ENCODE assay signal across 9 cellular contexts in genomic region chr7:25968205-25968993, GRCh38.
DNase-seq lines count a peak whose midpoint lies in the region; ATAC-seq lines count a peak whose summit lies in the region.
"Had no signal": no experiment of that assay in that cellular context is flagged by ENCODE, and none has a peak within 500 bp of the region (broad histone marks: within the 10 kb centered on the region; RNA-seq: fewer than 3 reads in every experiment).

No MANE protein-coding gene starts in this region.

- CTCF ChIA-PET in activated naive CD4-positive, alpha-beta T cell treated with anti-CD3 and anti-CD28 coated beads for 36 hours (lab: Charles Lee) = interaction anchor here (0.6 to 2.1 kb wide), 3 partner anchors 12 to 708 kb away, joined by 3 to 8 read pairs (median 3); no protein-coding TSS in a partner anchor

- peak; percentile 49 for DNase-seq in activated naive CD4-positive, alpha-beta T cell treated with anti-CD3 and anti-CD28 coated beads for 36 hours
- no peak for DNase-seq in activated naive CD4-positive, alpha-beta T cell (lab: John Stamatoyannopoulos, UW)
- peak; percentile 6 to 32 for DNase-seq in activated CD4-positive, alpha-beta T cell treated with anti-CD3 and anti-CD28 coated beads, Interleukin-2, amount 50 U/mL, for 24 hours (ENCODE audit: low read depth in 1 of 2, low spot score in 1 of 2)
- peak; percentile 70 for DNase-seq in stimulated activated CD8-positive, alpha-beta memory T cell treated with anti-CD3 and anti-CD28 coated beads, Interleukin-4, amount 100 ng/mL, for 48 hours
- DNase-seq in NCI-H187 treated with DMSO at 0.1 percent for 48 hours (lab: John Stamatoyannopoulos, UW) (no peak), foreskin melanocyte (no peak), kidney tubule cell (ENCODE audit: low spot score) (no peak)
- DNase-seq: lower lobe of right lung had no signal

- no peaks in the 10 kb centered on the region for H3K36me3 Mint-ChIP-seq in activated naive CD4-positive, alpha-beta T cell treated with anti-CD3 and anti-CD28 coated beads for 36 hours (ENCODE audit: low read depth)

- H3K9me3 Mint-ChIP-seq in activated naive CD4-positive, alpha-beta T cell treated with anti-CD3 and anti-CD28 coated beads for 36 hours = no peaks in the 10 kb centered on the region

- peak; percentile 56 for ATAC-seq in HG03066 (IDR thresholded peaks at IDR 0.05; ENCODE audit: low read depth, unreplicated experiment)

- H3K4me3 Mint-ChIP-seq in activated naive CD4-positive, alpha-beta T cell treated with anti-CD3 and anti-CD28 coated beads for 36 hours = no peak overlapping the region

- intact Hi-C loops in activated naive CD4-positive, alpha-beta T cell treated with anti-CD3 and anti-CD28 coated beads for 36 hours (cut with micrococcal nuclease) = no loop called here

- peaks cover 27% of the 10 kb centered on the region for H3K27me3 Mint-ChIP-seq in activated naive CD4-positive, alpha-beta T cell treated with anti-CD3 and anti-CD28 coated beads for 36 hours (ENCODE audit: low read depth)

- H3K4me1 Mint-ChIP-seq in activated naive CD4-positive, alpha-beta T cell treated with anti-CD3 and anti-CD28 coated beads for 36 hours (ENCODE audit: low read depth) = peaks cover 7% of the 10 kb centered on the region

- H3K27ac Mint-ChIP-seq in activated naive CD4-positive, alpha-beta T cell treated with anti-CD3 and anti-CD28 coated beads for 36 hours = peak overlapping the region; percentile 26

Comparison
In these comparisons a context has a peak if more than half of its experiments do, and no peak if none do; other contexts are left out.
1. DNase-seq: peak in activated naive CD4-positive, alpha-beta T cell treated with anti-CD3 and anti-CD28 coated beads for 36 hours (single experiment), activated CD4-positive, alpha-beta T cell treated with anti-CD3 and anti-CD28 coated beads, Interleukin-2, amount 50 U/mL, for 24 hours (2 of 2) and stimulated activated CD8-positive, alpha-beta memory T cell treated with anti-CD3 and anti-CD28 coated beads, Interleukin-4, amount 100 ng/mL, for 48 hours (single experiment); none in activated naive CD4-positive, alpha-beta T cell (0 of 4), NCI-H187 treated with DMSO at 0.1 percent for 48 hours (single experiment), foreskin melanocyte (single experiment) and kidney tubule cell (single experiment).